Comparison of ENCODE assay signal across 1 cellular context in genomic region chr7:40095226-40095625, GRCh38.
TF ChIP-seq lines count a peak whose summit lies in the region.

No MANE protein-coding gene starts in this region.

TF ChIP-seq in HCT116, 20 proteins besides CTCF, POLR2A, EP300 and RAD21 (continued from another document):
- TF ChIP-seq REST (IDR thresholded peaks at IDR 0.05; ENCODE audit: low read depth): no peak
- no peak for TF ChIP-seq ZNF274 (IDR thresholded peaks at IDR 0.05; ENCODE audit: low read depth, low read length)
- no peak for TF ChIP-seq MAX (IDR thresholded peaks at IDR 0.05)
- TF ChIP-seq ZBTB33 (IDR thresholded peaks at IDR 0.05; ENCODE audit: extremely low read depth, insufficient replicate concordance, low read length): no peak
- no peak for TF ChIP-seq ELF1 (IDR thresholded peaks at IDR 0.05; ENCODE audit: borderline replicate concordance, low read depth)
- TF ChIP-seq EZH2 (IDR thresholded peaks at IDR 0.05): no peak
